ENCODE assay signal across 21 cellular contexts in genomic region chr2:69203166-69203985, GRCh38.
A peak's percentile ranks its signal among the peaks of the same experiment; 100 is the strongest.
DNase-seq lines count a peak whose midpoint lies in the region; ATAC-seq and TF ChIP-seq lines count a peak whose summit lies in the region.
"Had no signal": no experiment of that assay in that cellular context is flagged by ENCODE, and none has a peak within 500 bp of the region (broad histone marks: within the 10 kb centered on the region; RNA-seq: fewer than 3 reads in every experiment).

No MANE protein-coding gene starts in this region.

- H3K27ac ChIP-seq in esophagus muscularis mucosa (replicated peaks in 1 of 4) (peak overlapping the region; percentile 14 to 58 (median 24)), right cardiac atrium (ENCODE audit: low read length) (no peak overlapping the region), transverse colon (peak overlapping the region in 3 of 4 donors; percentile 28 to 37 (median 34)), caudate nucleus (ENCODE audit: low read depth, low read length) (no peak overlapping the region), RWPE1 (no peak overlapping the region)
- H3K27ac ChIP-seq: testis had no signal

- POLR2A ChIA-PET in RWPE1 (lab: Yijun Ruan, JAX; ENCODE audit: low non-redundant PET) = no interaction called here

- H3K4me3 ChIP-seq in esophagus muscularis mucosa = no peak overlapping the region
- H3K4me3 ChIP-seq in right cardiac atrium (ENCODE audit: low read length) = no peak overlapping the region
- H3K4me3 ChIP-seq in transverse colon = no peak overlapping the region
- H3K4me3 ChIP-seq: smooth muscle cell, testis had no signal

- intact Hi-C loops in esophagus muscularis mucosa (cut with DNase I) (no loop called here), right cardiac atrium (cut with DNase I) (no loop called here), transverse colon (cut with DNase I; ENCODE audit: low total_unique reads) (no loop called here)

- WGBS in esophagus muscularis mucosa = 64% methylated on average over 4 of the region's 4 CpGs
- 56% methylated on average over 4 of the region's 4 CpGs for WGBS in right cardiac atrium
- 60 to 75% methylated on average over 4 of the region's 4 CpGs for WGBS in transverse colon (ENCODE audit: low coverage in 1 of 2), 2 donors

- H3K4me1 ChIP-seq in esophagus muscularis mucosa (peaks cover 11 to 41% (median 18%) of the 10 kb centered on the region in 4 donors), right cardiac atrium (ENCODE audit: control insufficient read depth, insufficient read depth, low read length) (peaks cover 6% of the 10 kb centered on the region), transverse colon (peaks cover 0 to 9% (median 0%) of the 10 kb centered on the region in 4 donors)

- H3K36me3 ChIP-seq in esophagus muscularis mucosa = peaks cover 0 to 10% (median 4%) of the 10 kb centered on the region in 4 donors
- no peaks in the 10 kb centered on the region for H3K36me3 ChIP-seq in transverse colon

- TF ChIP-seq CTCF in esophagus muscularis mucosa (IDR thresholded peaks at IDR 0.05) (no peak), transverse colon (IDR thresholded peaks at IDR 0.05) (no peak), RWPE1 (conservative IDR thresholded peaks at IDR 0.05; ENCODE audit: low read depth) (no peak)

- in situ Hi-C loops in transverse colon (cut with MboI; ENCODE audit: low pct_ligation_motif_present in 1 of 4, low pct_unique_long_range_greater_than_20kb in 1 of 4, low sequenced_read_pairs in 3 of 4) = no loop called here

- CTCF ChIA-PET in RWPE1 (lab: Yijun Ruan, JAX) = interaction anchor here (0.6 to 0.7 kb wide), 2 partner anchors 9 to 103 kb away, joined by 3 read pairs; no protein-coding TSS in a partner anchor

- H3K27me3 ChIP-seq in esophagus muscularis mucosa (no peaks in the 10 kb centered on the region), right cardiac atrium (ENCODE audit: control insufficient read depth, insufficient read depth) (no peaks in the 10 kb centered on the region), transverse colon (no peaks in the 10 kb centered on the region)
- H3K27me3 ChIP-seq: testis had no signal

- peak; percentile 41 to 44 for ATAC-seq in right cardiac atrium
- no peak for ATAC-seq in HG03039 (IDR thresholded peaks at IDR 0.05; ENCODE audit: unreplicated experiment)
- ATAC-seq: CD8-positive, alpha-beta T cell; Panc1 had no signal

- TF ChIP-seq POLR2A in esophagus muscularis mucosa (IDR thresholded peaks at IDR 0.05; ENCODE audit: low read depth) (no peak), transverse colon (IDR thresholded peaks at IDR 0.05) (no peak)

- TF ChIP-seq EP300 in esophagus muscularis mucosa (IDR thresholded peaks at IDR 0.05) (no peak), transverse colon (IDR thresholded peaks at IDR 0.05; ENCODE audit: low read depth) (no peak)

- H3K9me3 ChIP-seq in esophagus muscularis mucosa (no peaks in the 10 kb centered on the region), right cardiac atrium (ENCODE audit: control insufficient read depth, low read length) (no peaks in the 10 kb centered on the region), transverse colon (no peaks in the 10 kb centered on the region)
- H3K9me3 ChIP-seq: testis had no signal

- peak; percentile 19 for DNase-seq in NCI-H2171 (lab: John Stamatoyannopoulos, UW)
- no peak for DNase-seq in esophagus muscularis mucosa (ENCODE audit: extremely low spot score)
- DNase-seq in right cardiac atrium = no peak
- no peak for DNase-seq in transverse colon
- DNase-seq in caudate nucleus (lab: John Stamatoyannopoulos, UW) = no peak
- no peak for DNase-seq in RWPE1 (ENCODE audit: low spot score)
- DNase-seq: activated B cell treated with CpG ODN at 0.5 μM for 24 hours; activated CD4-positive, alpha-beta memory T cell treated with anti-CD3 and anti-CD28 coated beads for 36 hours; activated effector memory CD4-positive, alpha-beta T cell treated with anti-CD3 and anti-CD28 coated beads, Interleukin-2, amount 50 U/mL, for 16 hours; AML-193; CD8-positive, alpha-beta T cell; DMS79 treated with DMSO at 0.1 percent for 48 hours; HCEC 1CT; KG1; NCI-H146; stimulated activated naive CD4-positive, alpha-beta T cell; T-helper 2 cell; testis had no signal

Comparison
In these comparisons a context has a peak if more than half of its experiments do, and no peak if none do; other contexts are left out.
1. H3K27ac ChIP-seq: peak in esophagus muscularis mucosa (4 of 4) and transverse colon (3 of 4); none in right cardiac atrium (single experiment), caudate nucleus (single experiment) and RWPE1 (single experiment).